Comparison of ENCODE assay signal across 1 cellular context in the genomic region with DNA sequence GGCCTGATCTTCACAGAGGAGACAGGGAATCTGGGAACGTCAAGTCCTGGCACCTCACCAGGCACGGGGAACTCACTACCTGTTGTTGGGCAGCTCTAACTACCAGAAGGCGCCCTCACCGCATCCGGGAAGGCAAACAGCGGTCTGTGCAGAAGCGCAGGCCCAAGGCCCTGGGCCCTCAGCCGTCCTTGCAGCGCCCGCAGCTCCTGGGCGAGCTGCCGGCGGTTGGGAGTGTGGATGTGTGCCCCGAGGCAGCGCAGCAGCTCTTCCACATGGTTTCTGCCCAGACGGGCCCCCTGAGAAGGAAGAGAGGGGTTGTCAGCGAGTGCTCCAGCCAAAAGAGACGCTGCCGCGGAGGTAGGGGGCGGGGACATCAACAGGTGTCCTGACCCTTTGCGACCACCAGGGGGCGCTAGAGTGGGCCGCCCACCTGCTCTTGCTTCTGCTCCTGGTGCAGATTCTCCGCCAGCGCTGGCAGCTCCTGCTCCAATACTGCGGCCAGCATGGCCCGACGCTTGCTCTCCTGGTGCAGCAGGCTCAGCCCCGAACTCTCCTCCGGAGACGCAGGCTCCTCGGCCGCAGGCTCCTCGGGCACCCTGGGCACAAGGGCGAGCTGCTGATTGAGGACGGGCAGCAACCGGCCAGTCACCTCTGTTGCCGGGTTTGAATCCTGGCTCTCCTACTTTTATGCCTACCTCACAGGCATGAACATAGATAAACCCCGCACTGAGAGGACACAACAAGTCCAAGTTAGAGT.
TF ChIP-seq lines count a peak whose summit lies in the region.

No MANE protein-coding gene starts in this region.

TF ChIP-seq in HepG2, 621 proteins besides CTCF, POLR2A, EP300 and RAD21 (continued from another document and continues in another):
- TF ChIP-seq ZNF577 (CRISPR knock-in tag; IDR thresholded peaks at IDR 0.05; ENCODE audit: borderline replicate concordance, low read depth): no peak
- TF ChIP-seq, protein P1, sequence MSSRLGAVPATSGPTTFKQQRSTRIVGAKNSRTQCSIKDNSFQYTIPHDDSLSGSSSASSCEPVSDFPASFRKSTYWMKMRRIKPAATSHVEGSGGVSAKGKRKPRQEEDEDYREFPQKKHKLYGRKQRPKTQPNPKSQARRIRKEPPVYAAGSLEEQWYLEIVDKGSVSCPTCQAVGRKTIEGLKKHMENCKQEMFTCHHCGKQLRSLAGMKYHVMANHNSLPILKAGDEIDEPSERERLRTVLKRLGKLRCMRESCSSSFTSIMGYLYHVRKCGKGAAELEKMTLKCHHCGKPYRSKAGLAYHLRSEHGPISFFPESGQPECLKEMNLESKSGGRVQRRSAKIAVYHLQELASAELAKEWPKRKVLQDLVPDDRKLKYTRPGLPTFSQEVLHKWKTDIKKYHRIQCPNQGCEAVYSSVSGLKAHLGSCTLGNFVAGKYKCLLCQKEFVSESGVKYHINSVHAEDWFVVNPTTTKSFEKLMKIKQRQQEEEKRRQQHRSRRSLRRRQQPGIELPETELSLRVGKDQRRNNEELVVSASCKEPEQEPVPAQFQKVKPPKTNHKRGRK (CRISPR knock-in tag; IDR thresholded peaks at IDR 0.05): no peak
- TF ChIP-seq, protein P2, sequence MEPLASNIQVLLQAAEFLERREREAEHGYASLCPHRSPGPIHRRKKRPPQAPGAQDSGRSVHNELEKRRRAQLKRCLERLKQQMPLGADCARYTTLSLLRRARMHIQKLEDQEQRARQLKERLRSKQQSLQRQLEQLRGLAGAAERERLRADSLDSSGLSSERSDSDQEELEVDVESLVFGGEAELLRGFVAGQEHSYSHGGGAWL (CRISPR knock-in tag; IDR thresholded peaks at IDR 0.05): 0 out of 2 replicates have a peak, but pooled peaks have one; percentile 40
- TF ChIP-seq BHLHE40 (IDR thresholded peaks at IDR 0.05; ENCODE audit: low read length): peak; percentile 18; the same call in 1 of the 2 replicates
- no peak for TF ChIP-seq TAF15 (IDR thresholded peaks at IDR 0.05; ENCODE audit: low read depth, low read length, poor library complexity, severe bottlenecking)
- TF ChIP-seq RBFOX2 (IDR thresholded peaks at IDR 0.05; ENCODE audit: low read depth, low read length): no peak
- TF ChIP-seq, protein P3, sequence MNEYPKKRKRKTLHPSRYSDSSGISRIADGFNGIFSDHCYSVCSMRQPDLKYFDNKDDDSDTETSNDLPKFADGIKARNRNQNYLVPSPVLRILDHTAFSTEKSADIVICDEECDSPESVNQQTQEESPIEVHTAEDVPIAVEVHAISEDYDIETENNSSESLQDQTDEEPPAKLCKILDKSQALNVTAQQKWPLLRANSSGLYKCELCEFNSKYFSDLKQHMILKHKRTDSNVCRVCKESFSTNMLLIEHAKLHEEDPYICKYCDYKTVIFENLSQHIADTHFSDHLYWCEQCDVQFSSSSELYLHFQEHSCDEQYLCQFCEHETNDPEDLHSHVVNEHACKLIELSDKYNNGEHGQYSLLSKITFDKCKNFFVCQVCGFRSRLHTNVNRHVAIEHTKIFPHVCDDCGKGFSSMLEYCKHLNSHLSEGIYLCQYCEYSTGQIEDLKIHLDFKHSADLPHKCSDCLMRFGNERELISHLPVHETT (CRISPR knock-in tag; conservative IDR thresholded peaks at IDR 0.05): no peak
- TF ChIP-seq ERF (CRISPR knock-in tag; IDR thresholded peaks at IDR 0.05): no peak
- no peak for TF ChIP-seq ZNF10 (CRISPR knock-in tag; IDR thresholded peaks at IDR 0.05; ENCODE audit: borderline replicate concordance, low read depth)
- TF ChIP-seq KLF15 (CRISPR knock-in tag; IDR thresholded peaks at IDR 0.05; ENCODE audit: borderline replicate concordance): no peak
- TF ChIP-seq, protein P4, sequence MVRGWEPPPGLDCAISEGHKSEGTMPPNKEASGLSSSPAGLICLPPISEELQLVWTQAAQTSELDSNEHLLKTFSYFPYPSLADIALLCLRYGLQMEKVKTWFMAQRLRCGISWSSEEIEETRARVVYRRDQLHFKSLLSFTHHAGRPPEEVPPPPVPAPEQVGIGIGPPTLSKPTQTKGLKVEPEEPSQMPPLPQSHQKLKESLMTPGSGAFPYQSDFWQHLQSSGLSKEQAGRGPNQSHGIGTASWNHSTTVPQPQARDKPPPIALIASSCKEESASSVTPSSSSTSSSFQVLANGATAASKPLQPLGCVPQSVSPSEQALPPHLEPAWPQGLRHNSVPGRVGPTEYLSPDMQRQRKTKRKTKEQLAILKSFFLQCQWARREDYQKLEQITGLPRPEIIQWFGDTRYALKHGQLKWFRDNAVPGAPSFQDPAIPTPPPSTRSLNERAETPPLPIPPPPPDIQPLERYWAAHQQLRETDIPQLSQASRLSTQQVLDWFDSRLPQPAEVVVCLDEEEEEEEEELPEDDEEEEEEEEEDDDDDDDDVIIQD (CRISPR knock-in tag; IDR thresholded peaks at IDR 0.05; ENCODE audit: low read depth): no peak
- peak; percentile 32; the same call in 1 of the 2 replicates for TF ChIP-seq REPIN1 (CRISPR knock-in tag; IDR thresholded peaks at IDR 0.05; ENCODE audit: borderline replicate concordance, low read depth)
- TF ChIP-seq, protein P5, sequence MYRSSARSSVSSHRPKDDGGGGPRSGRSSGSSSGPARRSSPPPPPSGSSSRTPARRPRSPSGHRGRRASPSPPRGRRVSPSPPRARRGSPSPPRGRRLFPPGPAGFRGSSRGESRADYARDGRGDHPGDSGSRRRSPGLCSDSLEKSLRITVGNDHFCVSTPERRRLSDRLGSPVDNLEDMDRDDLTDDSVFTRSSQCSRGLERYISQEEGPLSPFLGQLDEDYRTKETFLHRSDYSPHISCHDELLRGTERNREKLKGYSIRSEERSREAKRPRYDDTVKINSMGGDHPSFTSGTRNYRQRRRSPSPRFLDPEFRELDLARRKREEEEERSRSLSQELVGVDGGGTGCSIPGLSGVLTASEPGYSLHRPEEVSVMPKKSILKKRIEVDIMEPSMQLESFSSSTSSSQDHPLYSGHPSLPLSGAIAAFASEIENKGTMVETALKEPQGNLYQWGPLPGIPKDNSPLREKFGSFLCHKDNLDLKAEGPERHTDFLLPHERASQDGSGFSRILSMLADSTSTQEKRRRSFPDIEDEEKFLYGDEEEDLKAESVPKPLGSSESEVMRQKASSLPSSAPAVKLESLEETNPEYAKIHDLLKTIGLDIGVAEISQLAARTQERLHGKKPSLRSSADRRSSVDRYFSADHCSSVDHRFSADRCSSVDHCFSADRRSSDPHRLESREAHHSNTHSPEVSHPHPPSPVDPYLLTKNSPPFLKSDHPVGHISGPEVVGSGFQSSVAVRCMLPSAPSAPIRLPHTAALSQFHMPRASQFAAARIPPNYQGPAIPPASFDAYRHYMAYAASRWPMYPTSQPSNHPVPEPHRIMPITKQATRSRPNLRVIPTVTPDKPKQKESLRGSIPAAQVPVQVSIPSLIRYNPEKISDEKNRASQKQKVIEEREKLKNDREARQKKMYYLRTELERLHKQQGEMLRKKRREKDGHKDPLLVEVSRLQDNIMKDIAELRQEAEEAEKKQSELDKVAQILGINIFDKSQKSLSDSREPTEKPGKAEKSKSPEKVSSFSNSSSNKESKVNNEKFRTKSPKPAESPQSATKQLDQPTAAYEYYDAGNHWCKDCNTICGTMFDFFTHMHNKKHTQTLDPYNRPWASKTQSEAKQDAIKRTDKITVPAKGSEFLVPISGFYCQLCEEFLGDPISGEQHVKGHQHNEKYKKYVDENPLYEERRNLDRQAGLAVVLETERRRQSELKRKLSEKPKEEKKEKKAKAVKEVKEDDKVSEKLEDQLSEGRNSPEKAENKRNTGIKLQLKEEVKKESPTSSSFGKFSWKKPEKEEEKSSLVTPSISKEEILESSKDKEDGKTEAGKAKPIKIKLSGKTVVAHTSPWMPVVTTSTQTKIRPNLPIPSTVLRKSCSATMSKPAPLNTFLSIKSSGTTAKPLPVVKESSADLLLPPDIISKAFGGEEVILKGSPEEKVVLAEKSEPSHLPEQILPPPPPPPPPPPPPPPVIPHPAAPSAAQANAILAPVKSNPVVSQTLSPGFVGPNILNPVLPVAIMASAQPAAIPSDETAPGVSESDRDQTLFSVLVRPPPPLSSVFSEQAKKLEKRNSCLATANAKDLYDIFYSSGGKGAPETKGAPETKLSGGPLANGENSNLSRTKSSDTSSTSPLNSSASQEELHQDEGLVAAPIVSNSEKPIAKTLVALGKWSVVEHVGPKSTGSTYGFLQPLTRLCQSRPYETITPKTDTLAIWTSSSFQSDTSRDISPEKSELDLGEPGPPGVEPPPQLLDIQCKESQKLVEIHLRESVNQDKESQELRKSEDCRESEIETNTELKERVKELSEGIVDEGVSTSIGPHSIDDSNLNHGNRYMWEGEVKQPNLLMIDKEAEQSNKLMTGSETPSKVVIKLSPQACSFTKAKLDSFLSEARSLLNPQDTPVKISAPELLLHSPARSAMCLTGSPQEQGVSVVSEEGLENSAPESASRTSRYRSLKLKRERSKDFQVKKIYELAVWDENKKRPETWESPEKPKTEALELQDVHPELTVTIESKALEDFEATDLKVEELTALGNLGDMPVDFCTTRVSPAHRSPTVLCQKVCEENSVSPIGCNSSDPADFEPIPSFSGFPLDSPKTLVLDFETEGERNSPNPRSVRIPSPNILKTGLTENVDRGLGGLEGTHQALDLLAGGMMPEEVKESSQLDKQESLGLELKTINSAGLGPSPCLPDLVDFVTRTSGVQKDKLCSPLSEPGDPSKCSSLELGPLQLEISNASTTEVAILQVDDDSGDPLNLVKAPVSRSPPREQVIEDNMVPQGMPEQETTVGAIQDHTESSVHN (CRISPR knock-in tag; IDR thresholded peaks at IDR 0.05): no peak
- no peak for TF ChIP-seq ZNF451 (CRISPR knock-in tag; IDR thresholded peaks at IDR 0.05)
- no peak for TF ChIP-seq SKI (IDR thresholded peaks at IDR 0.05; ENCODE audit: partially characterized antibody)
- peak; percentile 77; the same call in 1 of the 2 replicates for TF ChIP-seq ZNF788 (CRISPR knock-in tag; IDR thresholded peaks at IDR 0.05; ENCODE audit: borderline replicate concordance)
- TF ChIP-seq TBL1XR1 (IDR thresholded peaks at IDR 0.05; ENCODE audit: borderline replicate concordance, low read length, partially characterized antibody): no peak
- TF ChIP-seq NCOA5 (CRISPR knock-in tag; IDR thresholded peaks at IDR 0.05): no peak
- TF ChIP-seq, protein P6, sequence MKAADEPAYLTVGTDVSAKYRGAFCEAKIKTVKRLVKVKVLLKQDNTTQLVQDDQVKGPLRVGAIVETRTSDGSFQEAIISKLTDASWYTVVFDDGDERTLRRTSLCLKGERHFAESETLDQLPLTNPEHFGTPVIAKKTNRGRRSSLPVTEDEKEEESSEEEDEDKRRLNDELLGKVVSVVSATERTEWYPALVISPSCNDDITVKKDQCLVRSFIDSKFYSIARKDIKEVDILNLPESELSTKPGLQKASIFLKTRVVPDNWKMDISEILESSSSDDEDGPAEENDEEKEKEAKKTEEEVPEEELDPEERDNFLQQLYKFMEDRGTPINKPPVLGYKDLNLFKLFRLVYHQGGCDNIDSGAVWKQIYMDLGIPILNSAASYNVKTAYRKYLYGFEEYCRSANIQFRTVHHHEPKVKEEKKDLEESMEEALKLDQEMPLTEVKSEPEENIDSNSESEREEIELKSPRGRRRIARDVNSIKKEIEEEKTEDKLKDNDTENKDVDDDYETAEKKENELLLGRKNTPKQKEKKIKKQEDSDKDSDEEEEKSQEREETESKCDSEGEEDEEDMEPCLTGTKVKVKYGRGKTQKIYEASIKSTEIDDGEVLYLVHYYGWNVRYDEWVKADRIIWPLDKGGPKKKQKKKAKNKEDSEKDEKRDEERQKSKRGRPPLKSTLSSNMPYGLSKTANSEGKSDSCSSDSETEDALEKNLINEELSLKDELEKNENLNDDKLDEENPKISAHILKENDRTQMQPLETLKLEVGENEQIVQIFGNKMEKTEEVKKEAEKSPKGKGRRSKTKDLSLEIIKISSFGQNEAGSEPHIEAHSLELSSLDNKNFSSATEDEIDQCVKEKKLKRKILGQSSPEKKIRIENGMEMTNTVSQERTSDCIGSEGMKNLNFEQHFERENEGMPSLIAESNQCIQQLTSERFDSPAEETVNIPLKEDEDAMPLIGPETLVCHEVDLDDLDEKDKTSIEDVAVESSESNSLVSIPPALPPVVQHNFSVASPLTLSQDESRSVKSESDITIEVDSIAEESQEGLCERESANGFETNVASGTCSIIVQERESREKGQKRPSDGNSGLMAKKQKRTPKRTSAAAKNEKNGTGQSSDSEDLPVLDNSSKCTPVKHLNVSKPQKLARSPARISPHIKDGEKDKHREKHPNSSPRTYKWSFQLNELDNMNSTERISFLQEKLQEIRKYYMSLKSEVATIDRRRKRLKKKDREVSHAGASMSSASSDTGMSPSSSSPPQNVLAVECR (CRISPR knock-in tag; IDR thresholded peaks at IDR 0.05; ENCODE audit: borderline replicate concordance): peak; percentile 64; the same call in 1 of the 2 replicates
- TF ChIP-seq RFX1 (IDR thresholded peaks at IDR 0.05): no peak
- TF ChIP-seq HES4 (CRISPR knock-in tag; IDR thresholded peaks at IDR 0.05; ENCODE audit: borderline replicate concordance): no peak
- TF ChIP-seq RBAK (CRISPR knock-in tag; IDR thresholded peaks at IDR 0.05): no peak
- no peak for TF ChIP-seq HNRNPK (IDR thresholded peaks at IDR 0.05; ENCODE audit: low read depth, low read length, poor library complexity, severe bottlenecking)
- TF ChIP-seq ZNF547 (CRISPR knock-in tag; IDR thresholded peaks at IDR 0.05): no peak
- TF ChIP-seq ZSCAN20 (CRISPR knock-in tag; IDR thresholded peaks at IDR 0.05; ENCODE audit: borderline replicate concordance): no peak
- peak; percentile 54; the same call in 1 of the 2 replicates for TF ChIP-seq MEIS2 (CRISPR knock-in tag; IDR thresholded peaks at IDR 0.05)
- TF ChIP-seq HNRNPLL (IDR thresholded peaks at IDR 0.05; ENCODE audit: low read depth, low read length, poor library complexity, severe bottlenecking): peak; percentile 73
- TF ChIP-seq ZNF678 (CRISPR knock-in tag; IDR thresholded peaks at IDR 0.05): no peak
- no peak for TF ChIP-seq ZNF703 (CRISPR knock-in tag; IDR thresholded peaks at IDR 0.05; ENCODE audit: borderline replicate concordance)
- 0 out of 2 replicates have a peak, but pooled peaks have one; percentile 17 for TF ChIP-seq KAT8 (CRISPR knock-in tag; IDR thresholded peaks at IDR 0.05)
- no peak for TF ChIP-seq BRCA1 (CRISPR knock-in tag; IDR thresholded peaks at IDR 0.05)
- TF ChIP-seq, protein P7, sequence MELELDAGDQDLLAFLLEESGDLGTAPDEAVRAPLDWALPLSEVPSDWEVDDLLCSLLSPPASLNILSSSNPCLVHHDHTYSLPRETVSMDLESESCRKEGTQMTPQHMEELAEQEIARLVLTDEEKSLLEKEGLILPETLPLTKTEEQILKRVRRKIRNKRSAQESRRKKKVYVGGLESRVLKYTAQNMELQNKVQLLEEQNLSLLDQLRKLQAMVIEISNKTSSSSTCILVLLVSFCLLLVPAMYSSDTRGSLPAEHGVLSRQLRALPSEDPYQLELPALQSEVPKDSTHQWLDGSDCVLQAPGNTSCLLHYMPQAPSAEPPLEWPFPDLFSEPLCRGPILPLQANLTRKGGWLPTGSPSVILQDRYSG (CRISPR knock-in tag; IDR thresholded peaks at IDR 0.05): no peak
- no peak for TF ChIP-seq ZNF263 (CRISPR knock-in tag; IDR thresholded peaks at IDR 0.05)
- peak; percentile 72 for TF ChIP-seq STAG1 (CRISPR knock-in tag; IDR thresholded peaks at IDR 0.05)
- TF ChIP-seq RAD51 (IDR thresholded peaks at IDR 0.05; ENCODE audit: borderline replicate concordance): no peak
- TF ChIP-seq, protein P8, sequence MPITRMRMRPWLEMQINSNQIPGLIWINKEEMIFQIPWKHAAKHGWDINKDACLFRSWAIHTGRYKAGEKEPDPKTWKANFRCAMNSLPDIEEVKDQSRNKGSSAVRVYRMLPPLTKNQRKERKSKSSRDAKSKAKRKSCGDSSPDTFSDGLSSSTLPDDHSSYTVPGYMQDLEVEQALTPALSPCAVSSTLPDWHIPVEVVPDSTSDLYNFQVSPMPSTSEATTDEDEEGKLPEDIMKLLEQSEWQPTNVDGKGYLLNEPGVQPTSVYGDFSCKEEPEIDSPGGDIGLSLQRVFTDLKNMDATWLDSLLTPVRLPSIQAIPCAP (CRISPR knock-in tag; IDR thresholded peaks at IDR 0.05; ENCODE audit: low read depth): peak; percentile 61; the same call in 1 of the 2 replicates
